ENCODE assay signal across 2 cellular contexts in the genomic region with DNA sequence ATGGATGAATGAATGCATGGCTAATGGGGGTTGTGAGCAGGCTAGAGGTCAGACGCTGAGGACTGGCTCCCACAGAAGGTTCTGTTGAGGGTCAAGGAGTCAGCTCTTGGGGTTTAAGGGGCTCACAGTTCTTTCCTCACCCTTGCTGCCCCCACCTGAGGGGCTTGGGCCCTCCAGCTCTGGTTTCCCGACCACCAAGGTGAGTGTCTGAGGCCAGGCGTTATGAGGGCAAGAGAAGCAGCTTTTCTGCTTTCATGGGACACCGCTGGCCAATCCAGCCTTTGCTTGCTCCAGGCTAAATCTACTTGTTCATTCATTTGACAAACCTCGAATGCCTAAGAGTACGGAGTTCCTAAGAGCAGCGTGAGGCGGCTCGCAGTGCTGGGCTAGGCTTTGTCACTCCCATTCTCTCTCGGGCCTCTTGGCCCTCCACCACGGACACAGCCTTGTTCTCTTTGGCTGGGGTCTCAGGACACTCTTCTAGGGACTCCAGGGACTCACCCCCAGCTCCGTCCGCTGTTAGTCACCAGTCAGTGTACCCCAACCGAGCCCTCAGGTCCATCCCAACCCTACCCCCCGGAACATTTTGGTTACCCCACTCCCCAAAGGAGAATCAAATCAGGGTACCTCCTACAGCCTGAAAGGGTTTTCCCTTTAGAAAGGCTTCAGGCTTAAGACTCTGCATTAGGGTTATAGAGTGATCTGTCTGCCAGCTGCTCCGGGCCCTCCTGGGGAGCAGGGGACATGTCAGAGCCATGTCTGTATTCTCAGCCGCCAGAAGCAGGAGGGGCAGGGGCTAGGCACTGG.
TF ChIP-seq lines count a peak whose summit lies in the region.

No MANE protein-coding gene starts in this region.

TF ChIP-seq in SK-N-SH, 30 proteins besides CTCF, POLR2A, EP300 and RAD21 (continued from another document):
- TF ChIP-seq, protein P1, sequence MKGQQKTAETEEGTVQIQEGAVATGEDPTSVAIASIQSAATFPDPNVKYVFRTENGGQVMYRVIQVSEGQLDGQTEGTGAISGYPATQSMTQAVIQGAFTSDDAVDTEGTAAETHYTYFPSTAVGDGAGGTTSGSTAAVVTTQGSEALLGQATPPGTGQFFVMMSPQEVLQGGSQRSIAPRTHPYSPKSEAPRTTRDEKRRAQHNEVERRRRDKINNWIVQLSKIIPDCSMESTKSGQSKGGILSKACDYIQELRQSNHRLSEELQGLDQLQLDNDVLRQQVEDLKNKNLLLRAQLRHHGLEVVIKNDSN (IDR thresholded peaks at IDR 0.05; ENCODE audit: borderline replicate concordance, low read depth), result no peak
- TF ChIP-seq GATA2 (CRISPR knock-in tag; IDR thresholded peaks at IDR 0.05) (no peak), EZH2phosphoT487 (IDR thresholded peaks at IDR 0.05; ENCODE audit: borderline replicate concordance, low read depth) (no peak), NFIC (IDR thresholded peaks at IDR 0.05; ENCODE audit: borderline replicate concordance) (no peak), TAF1 (IDR thresholded peaks at IDR 0.05; ENCODE audit: borderline replicate concordance, low read depth, low read length) (no peak), POLR2AphosphoS5 (IDR thresholded peaks at IDR 0.05; ENCODE audit: low read depth, low read length) (no peak), RXRA (IDR thresholded peaks at IDR 0.05; ENCODE audit: borderline replicate concordance, low read depth) (no peak)

TF ChIP-seq in SK-N-SH treated with all-trans-retinoic acid at 6 μM for 48 hours, 23 proteins besides CTCF, POLR2A, EP300 and RAD21 (continued from another document):
- TF ChIP-seq, protein P2, sequence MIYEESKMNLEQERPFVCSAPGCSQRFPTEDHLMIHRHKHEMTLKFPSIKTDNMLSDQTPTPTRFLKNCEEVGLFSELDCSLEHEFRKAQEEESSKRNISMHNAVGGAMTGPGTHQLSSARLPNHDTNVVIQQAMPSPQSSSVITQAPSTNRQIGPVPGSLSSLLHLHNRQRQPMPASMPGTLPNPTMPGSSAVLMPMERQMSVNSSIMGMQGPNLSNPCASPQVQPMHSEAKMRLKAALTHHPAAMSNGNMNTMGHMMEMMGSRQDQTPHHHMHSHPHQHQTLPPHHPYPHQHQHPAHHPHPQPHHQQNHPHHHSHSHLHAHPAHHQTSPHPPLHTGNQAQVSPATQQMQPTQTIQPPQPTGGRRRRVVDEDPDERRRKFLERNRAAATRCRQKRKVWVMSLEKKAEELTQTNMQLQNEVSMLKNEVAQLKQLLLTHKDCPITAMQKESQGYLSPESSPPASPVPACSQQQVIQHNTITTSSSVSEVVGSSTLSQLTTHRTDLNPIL (CRISPR knock-in tag; IDR thresholded peaks at IDR 0.05; ENCODE audit: low read depth), result no peak
- no peak for TF ChIP-seq ARNTL (CRISPR knock-in tag; IDR thresholded peaks at IDR 0.05; ENCODE audit: borderline replicate concordance, low read depth)
- no peak for TF ChIP-seq CSDC2 (CRISPR knock-in tag; IDR thresholded peaks at IDR 0.05)
- TF ChIP-seq ESRRG (CRISPR knock-in tag; IDR thresholded peaks at IDR 0.05), result no peak
- TF ChIP-seq, protein P3, sequence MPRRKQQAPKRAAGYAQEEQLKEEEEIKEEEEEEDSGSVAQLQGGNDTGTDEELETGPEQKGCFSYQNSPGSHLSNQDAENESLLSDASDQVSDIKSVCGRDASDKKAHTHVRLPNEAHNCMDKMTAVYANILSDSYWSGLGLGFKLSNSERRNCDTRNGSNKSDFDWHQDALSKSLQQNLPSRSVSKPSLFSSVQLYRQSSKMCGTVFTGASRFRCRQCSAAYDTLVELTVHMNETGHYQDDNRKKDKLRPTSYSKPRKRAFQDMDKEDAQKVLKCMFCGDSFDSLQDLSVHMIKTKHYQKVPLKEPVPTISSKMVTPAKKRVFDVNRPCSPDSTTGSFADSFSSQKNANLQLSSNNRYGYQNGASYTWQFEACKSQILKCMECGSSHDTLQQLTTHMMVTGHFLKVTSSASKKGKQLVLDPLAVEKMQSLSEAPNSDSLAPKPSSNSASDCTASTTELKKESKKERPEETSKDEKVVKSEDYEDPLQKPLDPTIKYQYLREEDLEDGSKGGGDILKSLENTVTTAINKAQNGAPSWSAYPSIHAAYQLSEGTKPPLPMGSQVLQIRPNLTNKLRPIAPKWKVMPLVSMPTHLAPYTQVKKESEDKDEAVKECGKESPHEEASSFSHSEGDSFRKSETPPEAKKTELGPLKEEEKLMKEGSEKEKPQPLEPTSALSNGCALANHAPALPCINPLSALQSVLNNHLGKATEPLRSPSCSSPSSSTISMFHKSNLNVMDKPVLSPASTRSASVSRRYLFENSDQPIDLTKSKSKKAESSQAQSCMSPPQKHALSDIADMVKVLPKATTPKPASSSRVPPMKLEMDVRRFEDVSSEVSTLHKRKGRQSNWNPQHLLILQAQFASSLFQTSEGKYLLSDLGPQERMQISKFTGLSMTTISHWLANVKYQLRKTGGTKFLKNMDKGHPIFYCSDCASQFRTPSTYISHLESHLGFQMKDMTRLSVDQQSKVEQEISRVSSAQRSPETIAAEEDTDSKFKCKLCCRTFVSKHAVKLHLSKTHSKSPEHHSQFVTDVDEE (CRISPR knock-in tag; IDR thresholded peaks at IDR 0.05), result no peak
- TF ChIP-seq ZNF8 (CRISPR knock-in tag; IDR thresholded peaks at IDR 0.05), result no peak
- TF ChIP-seq, protein P4, sequence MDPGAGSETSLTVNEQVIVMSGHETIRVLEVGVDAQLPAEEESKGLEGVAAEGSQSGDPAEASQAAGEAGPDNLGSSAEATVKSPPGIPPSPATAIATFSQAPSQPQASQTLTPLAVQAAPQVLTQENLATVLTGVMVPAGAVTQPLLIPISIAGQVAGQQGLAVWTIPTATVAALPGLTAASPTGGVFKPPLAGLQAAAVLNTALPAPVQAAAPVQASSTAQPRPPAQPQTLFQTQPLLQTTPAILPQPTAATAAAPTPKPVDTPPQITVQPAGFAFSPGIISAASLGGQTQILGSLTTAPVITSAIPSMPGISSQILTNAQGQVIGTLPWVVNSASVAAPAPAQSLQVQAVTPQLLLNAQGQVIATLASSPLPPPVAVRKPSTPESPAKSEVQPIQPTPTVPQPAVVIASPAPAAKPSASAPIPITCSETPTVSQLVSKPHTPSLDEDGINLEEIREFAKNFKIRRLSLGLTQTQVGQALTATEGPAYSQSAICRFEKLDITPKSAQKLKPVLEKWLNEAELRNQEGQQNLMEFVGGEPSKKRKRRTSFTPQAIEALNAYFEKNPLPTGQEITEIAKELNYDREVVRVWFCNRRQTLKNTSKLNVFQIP (CRISPR knock-in tag; IDR thresholded peaks at IDR 0.05; ENCODE audit: borderline replicate concordance, low read depth), result no peak
- no peak for TF ChIP-seq ZNF70 (CRISPR knock-in tag; IDR thresholded peaks at IDR 0.05)
- TF ChIP-seq, protein P5, sequence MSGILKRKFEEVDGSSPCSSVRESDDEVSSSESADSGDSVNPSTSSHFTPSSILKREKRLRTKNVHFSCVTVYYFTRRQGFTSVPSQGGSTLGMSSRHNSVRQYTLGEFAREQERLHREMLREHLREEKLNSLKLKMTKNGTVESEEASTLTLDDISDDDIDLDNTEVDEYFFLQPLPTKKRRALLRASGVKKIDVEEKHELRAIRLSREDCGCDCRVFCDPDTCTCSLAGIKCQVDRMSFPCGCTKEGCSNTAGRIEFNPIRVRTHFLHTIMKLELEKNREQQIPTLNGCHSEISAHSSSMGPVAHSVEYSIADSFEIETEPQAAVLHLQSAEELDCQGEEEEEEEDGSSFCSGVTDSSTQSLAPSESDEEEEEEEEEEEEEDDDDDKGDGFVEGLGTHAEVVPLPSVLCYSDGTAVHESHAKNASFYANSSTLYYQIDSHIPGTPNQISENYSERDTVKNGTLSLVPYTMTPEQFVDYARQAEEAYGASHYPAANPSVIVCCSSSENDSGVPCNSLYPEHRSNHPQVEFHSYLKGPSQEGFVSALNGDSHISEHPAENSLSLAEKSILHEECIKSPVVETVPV (CRISPR knock-in tag; IDR thresholded peaks at IDR 0.05), result no peak
- TF ChIP-seq, protein P6, sequence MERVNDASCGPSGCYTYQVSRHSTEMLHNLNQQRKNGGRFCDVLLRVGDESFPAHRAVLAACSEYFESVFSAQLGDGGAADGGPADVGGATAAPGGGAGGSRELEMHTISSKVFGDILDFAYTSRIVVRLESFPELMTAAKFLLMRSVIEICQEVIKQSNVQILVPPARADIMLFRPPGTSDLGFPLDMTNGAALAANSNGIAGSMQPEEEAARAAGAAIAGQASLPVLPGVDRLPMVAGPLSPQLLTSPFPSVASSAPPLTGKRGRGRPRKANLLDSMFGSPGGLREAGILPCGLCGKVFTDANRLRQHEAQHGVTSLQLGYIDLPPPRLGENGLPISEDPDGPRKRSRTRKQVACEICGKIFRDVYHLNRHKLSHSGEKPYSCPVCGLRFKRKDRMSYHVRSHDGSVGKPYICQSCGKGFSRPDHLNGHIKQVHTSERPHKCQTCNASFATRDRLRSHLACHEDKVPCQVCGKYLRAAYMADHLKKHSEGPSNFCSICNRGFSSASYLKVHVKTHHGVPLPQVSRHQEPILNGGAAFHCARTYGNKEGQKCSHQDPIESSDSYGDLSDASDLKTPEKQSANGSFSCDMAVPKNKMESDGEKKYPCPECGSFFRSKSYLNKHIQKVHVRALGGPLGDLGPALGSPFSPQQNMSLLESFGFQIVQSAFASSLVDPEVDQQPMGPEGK (CRISPR knock-in tag; IDR thresholded peaks at IDR 0.05; ENCODE audit: borderline replicate concordance), result no peak
- TF ChIP-seq GLIS3 (CRISPR knock-in tag; IDR thresholded peaks at IDR 0.05), result no peak
- TF ChIP-seq SNAI2 (CRISPR knock-in tag; IDR thresholded peaks at IDR 0.05), result no peak
- no peak for TF ChIP-seq OSR1 (CRISPR knock-in tag; IDR thresholded peaks at IDR 0.05)
- no peak for TF ChIP-seq ZFP30 (CRISPR knock-in tag; IDR thresholded peaks at IDR 0.05)
- no peak for TF ChIP-seq PPARA (CRISPR knock-in tag; IDR thresholded peaks at IDR 0.05; ENCODE audit: borderline replicate concordance)
- no peak for TF ChIP-seq TOX (CRISPR knock-in tag; IDR thresholded peaks at IDR 0.05; ENCODE audit: borderline replicate concordance)
- TF ChIP-seq ZNF565 (CRISPR knock-in tag; conservative IDR thresholded peaks at IDR 0.05; ENCODE audit: low read depth), result no peak
